8 cellular contexts compared by ENCODE assay signal in genomic region chr9:16154570-16155078, GRCh38.
DNase-seq lines count a peak whose midpoint lies in the region; ATAC-seq, FAIRE-seq and TF ChIP-seq lines count a peak whose summit lies in the region.

No MANE protein-coding gene starts in this region.

- H3K36me3 Mint-ChIP-seq in naive thymus-derived CD8-positive, alpha-beta T cell = no peaks in the 10 kb centered on the region

- peak overlapping the region in 6 of 10 donors; percentile 41 to 78 (median 56) for H3K27ac Mint-ChIP-seq in naive thymus-derived CD8-positive, alpha-beta T cell

- H3K27me3 Mint-ChIP-seq in naive thymus-derived CD8-positive, alpha-beta T cell = peaks cover 0 to 14% (median 0%) of the 10 kb centered on the region in 5 donors

- peak overlapping the region; percentile 57 to 81 (median 76) for H3K4me3 Mint-ChIP-seq in naive thymus-derived CD8-positive, alpha-beta T cell

- peaks cover 16 to 32% (median 23%) of the 10 kb centered on the region in 4 donors for H3K4me1 Mint-ChIP-seq in naive thymus-derived CD8-positive, alpha-beta T cell

- no peak for FAIRE-seq in D721Med (lab: Jason Lieb, UNC)

- POLR2A ChIA-PET in naive thymus-derived CD8-positive, alpha-beta T cell (lab: Charles Lee) = interaction anchor here (2.1 kb wide), 1 partner anchor 25 kb away, joined by 7 read pairs; no protein-coding TSS in a partner anchor

- ATAC-seq in GM21381 (IDR thresholded peaks at IDR 0.05; ENCODE audit: unreplicated experiment) = peak; percentile 48
- peak; percentile 92 to 97 for ATAC-seq in naive thymus-derived CD8-positive, alpha-beta T cell

- DNase-seq in D721Med (ENCODE audit: insufficient read length, low spot score) = no peak
- peak; percentile 23 for DNase-seq in NCI-H510A (lab: John Stamatoyannopoulos, UW)
- peak; percentile 42 for DNase-seq in cerebellum (ENCODE audit: low spot score)
- peak; percentile 11 to 74 (median 43) for DNase-seq in naive thymus-derived CD8-positive, alpha-beta T cell
- no peak for DNase-seq in AG08396 (ENCODE audit: low spot score)
- no peak for DNase-seq in NCI-H2081 (lab: John Stamatoyannopoulos, UW)
- no peak for DNase-seq in NCI-H1048 (lab: John Stamatoyannopoulos, UW)

- H3K9me3 Mint-ChIP-seq in naive thymus-derived CD8-positive, alpha-beta T cell = no peaks in the 10 kb centered on the region

- peak; percentile 34 for TF ChIP-seq CTCF in D721Med (IDR thresholded peaks at IDR 0.05; ENCODE audit: insufficient read depth, missing control alignments)

Comparison
In these comparisons a context has a peak if more than half of its experiments do, and no peak if none do; other contexts are left out.
1. DNase-seq: peak in NCI-H510A (single experiment), cerebellum (single experiment) and naive thymus-derived CD8-positive, alpha-beta T cell (10 of 10); none in D721Med (single experiment), AG08396 (single experiment), NCI-H2081 (0 of 2) and NCI-H1048 (single experiment).